In the genomic region with DNA sequence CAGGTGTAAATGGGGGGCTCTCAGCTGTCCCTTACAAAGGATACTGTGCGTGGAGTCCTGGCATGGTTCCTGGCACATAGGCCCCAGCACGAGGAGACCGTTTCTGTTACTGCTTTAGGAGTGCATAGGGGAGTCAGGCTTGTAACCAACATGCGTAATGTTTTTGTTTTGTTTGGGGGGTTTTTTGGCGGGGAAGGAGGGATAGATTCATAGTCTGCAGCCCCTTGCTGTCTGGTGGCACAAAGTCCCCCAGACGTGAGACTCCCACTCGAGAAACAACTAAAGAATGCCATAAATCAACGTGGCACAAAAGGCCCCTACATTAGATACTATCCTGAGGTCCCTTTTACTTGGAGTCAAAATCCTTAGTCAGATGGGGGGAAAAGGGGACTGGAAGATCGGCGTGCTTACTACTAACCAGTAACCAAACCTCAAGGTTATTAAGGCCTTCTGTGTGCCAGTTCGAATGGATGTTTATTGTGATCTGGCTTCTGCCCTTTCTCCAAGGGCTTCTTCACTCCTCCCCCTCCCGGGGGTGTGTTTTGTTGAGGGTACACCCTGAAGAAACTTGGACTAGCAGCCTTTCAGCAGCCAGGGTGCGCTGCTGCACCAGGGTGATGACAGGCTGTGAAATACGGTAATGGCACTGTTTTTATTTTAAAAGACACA, we compare ENCODE assay signal across 8 cellular contexts. TPM values are rescaled to one million over a fixed set of nuclear protein-coding genes. Genes with fewer than 3 reads are reported as not detected.
DNase-seq lines count a peak whose midpoint lies in the region; TF ChIP-seq lines count a peak whose summit lies in the region.

No MANE protein-coding gene starts in this region.

- in situ Hi-C loops in HAP-1 (cut with MboI; ENCODE audit: low sequenced_read_pairs), result loop anchor here (10.0 kb wide), 2 partner anchors 242 to 532 kb away; a partner anchor contains a TSS

- peak overlapping the region; percentile 95 for H3K27ac Mint-ChIP-seq in activated naive CD4-positive, alpha-beta T cell treated with anti-CD3 and anti-CD28 coated beads, Interleukin-2, amount 50 U/mL, for 24 hours

- no peak for TF ChIP-seq EP300 in ovary (IDR thresholded peaks at IDR 0.05)

- H3K27me3 ChIP-seq in HAP-1 (ENCODE audit: low read depth) (no peaks in the 10 kb centered on the region), ovary (no peaks in the 10 kb centered on the region), thymus (ENCODE audit: control insufficient read depth, insufficient read depth) (no peaks in the 10 kb centered on the region)

- H3K9me3 Mint-ChIP-seq in activated naive CD4-positive, alpha-beta T cell treated with anti-CD3 and anti-CD28 coated beads, Interleukin-2, amount 50 U/mL, for 24 hours, result no peaks in the 10 kb centered on the region

- peaks cover 17% of the 10 kb centered on the region for H3K36me3 Mint-ChIP-seq in activated naive CD4-positive, alpha-beta T cell treated with anti-CD3 and anti-CD28 coated beads, Interleukin-2, amount 50 U/mL, for 24 hours

- H3K9me3 ChIP-seq in HAP-1, result no peaks in the 10 kb centered on the region
- no peaks in the 10 kb centered on the region for H3K9me3 ChIP-seq in SK-N-MC (ENCODE audit: low read depth, low read length)
- H3K9me3 ChIP-seq in ovary, result no peaks in the 10 kb centered on the region
- no peaks in the 10 kb centered on the region for H3K9me3 ChIP-seq in thymus (ENCODE audit: control insufficient read depth)

- peak overlapping the region; percentile 98 for H3K4me3 Mint-ChIP-seq in activated naive CD4-positive, alpha-beta T cell treated with anti-CD3 and anti-CD28 coated beads, Interleukin-2, amount 50 U/mL, for 24 hours

- 0 to 1% (median 1%) methylated on average over 14 of the region's 14 CpGs for WGBS in ovary, 3 donors
- 1% methylated on average over 14 of the region's 14 CpGs for WGBS in thymus

- peak overlapping the region; percentile 82 for H3K9ac ChIP-seq in SK-N-MC (ENCODE audit: insufficient read length)

- TF ChIP-seq CTCF in NB4 (IDR thresholded peaks at IDR 0.05; ENCODE audit: low read depth, low read length), result peak; percentile 96
- TF ChIP-seq CTCF in ovary (IDR thresholded peaks at IDR 0.05), result peak; percentile 69 to 89 (median 79)

- H3K4me3 ChIP-seq in HAP-1, result peak overlapping the region; percentile 86
- H3K4me3 ChIP-seq in NB4 (ENCODE audit: low read depth, low read length), result peak overlapping the region; percentile 89
- H3K4me3 ChIP-seq in SK-N-MC, result peak overlapping the region; percentile 81
- peak overlapping the region; percentile 96 for H3K4me3 ChIP-seq in ovary
- peak overlapping the region; percentile 57 for H3K4me3 ChIP-seq in thymus (ENCODE audit: low read length)

- H3K4me1 ChIP-seq in HAP-1, result peaks cover 8% of the 10 kb centered on the region
- H3K4me1 ChIP-seq in ovary (ENCODE audit: insufficient read depth), result peaks cover 9% of the 10 kb centered on the region
- H3K4me1 ChIP-seq in thymus (ENCODE audit: control insufficient read depth, insufficient read depth, low read length), result peaks cover 44% of the 10 kb centered on the region

- TF ChIP-seq POLR2A in NB4 (IDR thresholded peaks at IDR 0.05; ENCODE audit: extremely low read depth, insufficient read length) (peak; percentile 19), ovary (IDR thresholded peaks at IDR 0.05) (peak; percentile 14)

- H3K36me3 ChIP-seq in HAP-1 (replicated peaks), result peaks cover 47% of the 10 kb centered on the region
- peaks cover 48% of the 10 kb centered on the region for H3K36me3 ChIP-seq in SK-N-MC (ENCODE audit: insufficient read depth, low read length)
- H3K36me3 ChIP-seq in ovary, result no peaks in the 10 kb centered on the region
- peaks cover 30% of the 10 kb centered on the region for H3K36me3 ChIP-seq in thymus (ENCODE audit: control insufficient read depth, insufficient read depth)

- H3K4me1 Mint-ChIP-seq in activated naive CD4-positive, alpha-beta T cell treated with anti-CD3 and anti-CD28 coated beads, Interleukin-2, amount 50 U/mL, for 24 hours, result peaks cover 59% of the 10 kb centered on the region

- no peaks in the 10 kb centered on the region for H3K27me3 Mint-ChIP-seq in activated naive CD4-positive, alpha-beta T cell treated with anti-CD3 and anti-CD28 coated beads, Interleukin-2, amount 50 U/mL, for 24 hours

- intact Hi-C loops in head of caudate nucleus (cut with DNase I) (loop anchor here (2.0 to 10.0 kb wide), 5 partner anchors 46 to 529 kb away; a partner anchor contains a TSS), ovary (cut with DNase I) (loop anchor here in 3 of 4 donors (2.0 to 10.0 kb wide), 7 partner anchors 54 to 534 kb away; a partner anchor contains a TSS)

- DNase-seq in DMS79 (lab: John Stamatoyannopoulos, UW) (peak; percentile 63), HAP-1 (ENCODE audit: low spot score in 2 of 2) (peak; percentile 90 to 92), NB4 (ENCODE audit: low read depth) (peak; percentile 96), SK-N-MC (ENCODE audit: low read depth, low spot score) (peak; percentile 70), head of caudate nucleus (peak; percentile 69 to 95 (median 85)), ovary (peak; percentile 76 to 86 (median 81))

- H3K27ac ChIP-seq in SK-N-MC, result peak overlapping the region; percentile 72
- peak overlapping the region; percentile 76 to 88 for H3K27ac ChIP-seq in ovary
- peak overlapping the region; percentile 92 for H3K27ac ChIP-seq in thymus (ENCODE audit: low read depth)

RNA-seq across cellular contexts. Expression of a gene that starts 0.9 kb away (rescaled TPM):
- total RNA-seq in ovary, result 100 to 1,000 TPM; 110 to 238 (median 156) TPM
- polyA plus RNA-seq in ovary (100 to 1,000 TPM; 207 to 298 TPM), thymus (248 TPM)

RNA-seq across cellular contexts. Expression of a gene that starts 2.3 kb away (rescaled TPM):
- 10 to 100 TPM; 44.5 to 55.3 (median 48.3) TPM for total RNA-seq in ovary
- polyA plus RNA-seq in ovary, result 10 to 100 TPM; 27.9 to 36.2 TPM
- 21.0 TPM for polyA plus RNA-seq in thymus

RNA-seq across cellular contexts. Expression of a gene that starts 34.6 kb away (rescaled TPM):
- total RNA-seq in ovary, result 1 to 10 TPM in 5 of 7 donors, under 1 TPM in 2; 0.25 to 3.9 (median 1.7) TPM
- polyA plus RNA-seq in ovary (10 to 100 TPM in 1 of 2 donors, 1 to 10 TPM in 1; 2.0 to 12.3 TPM), thymus (4.0 TPM)

RNA-seq across cellular contexts. Expression of a gene that starts 48.2 kb away (rescaled TPM):
- total RNA-seq in ovary, result 10 to 100 TPM in 1 of 7 donors, 1 to 10 TPM in 6; 3.9 to 12.7 (median 7.6) TPM
- 1 to 10 TPM; 2.0 to 6.0 TPM for polyA plus RNA-seq in ovary
- 2.1 TPM for polyA plus RNA-seq in thymus

Comparison
In these comparisons a context has a peak if more than half of its experiments do, and no peak if none do; other contexts are left out.
1. Peak in every context shown above with its lines: DNase-seq, H3K4me3 ChIP-seq and H3K27ac ChIP-seq.